8 cellular contexts compared by ENCODE assay signal in genomic region chr10:99370993-99371392, GRCh38. TPM values are rescaled to one million over a fixed set of nuclear protein-coding genes. Genes with fewer than 3 reads are reported as not detected.
A peak's percentile ranks its signal among the peaks of the same experiment; 100 is the strongest.
DNase-seq lines count a peak whose midpoint lies in the region; ATAC-seq and TF ChIP-seq lines count a peak whose summit lies in the region.

No MANE protein-coding gene starts in this region.

- DNase-seq in NCI-H2081 (lab: John Stamatoyannopoulos, UW), result peak; percentile 7 to 22
- no peak for DNase-seq in NCI-H2081 treated with DMSO at 0.1 percent for 48 hours (lab: John Stamatoyannopoulos, UW)
- peak; percentile 47 for DNase-seq in GM20000 (ENCODE audit: low spot score)
- peak; percentile 19 for DNase-seq in WERI-Rb-1
- DNase-seq in left kidney (ENCODE audit: low read depth, low spot score), result peak; percentile 54
- no peak for DNase-seq in omental fat pad (ENCODE audit: low spot score)
- DNase-seq in DMS79 (lab: John Stamatoyannopoulos, UW), result no peak

- ATAC-seq in HG03442 (IDR thresholded peaks at IDR 0.05; ENCODE audit: unreplicated experiment) (peak; percentile 87), omental fat pad (ENCODE audit: low FRiP score) (no peak)

- no peaks in the 10 kb centered on the region for H3K36me3 ChIP-seq in WERI-Rb-1

- no peaks in the 10 kb centered on the region for H3K27me3 ChIP-seq in WERI-Rb-1 (ENCODE audit: insufficient read depth, low read depth, severe bottlenecking)

- H3K4me3 ChIP-seq in WERI-Rb-1 (ENCODE audit: low read depth, low read length), result no peak overlapping the region

- H3K9me3 ChIP-seq in WERI-Rb-1 (ENCODE audit: severe bottlenecking), result no peaks in the 10 kb centered on the region

- H3K27ac ChIP-seq in WERI-Rb-1, result no peak overlapping the region

- TF ChIP-seq CTCF in GM20000 (IDR thresholded peaks at IDR 0.05; ENCODE audit: extremely low read depth, missing control alignments) (no peak), WERI-Rb-1 (IDR thresholded peaks at IDR 0.05; ENCODE audit: low read depth, low read length) (peak; percentile 56), omental fat pad (IDR thresholded peaks at IDR 0.05) (no peak)

RNA-seq across cellular contexts. Expression of gene CNNM1, which starts 41.8 kb away (rescaled TPM):
- total RNA-seq in omental fat pad, result 1 to 10 TPM in 1 of 4 donors, under 1 TPM in 3; 0.31 to 1.8 (median 0.53) TPM

RNA-seq across cellular contexts. Expression of gene GOT1, which starts 59.4 kb away (rescaled TPM):
- total RNA-seq in omental fat pad, result 10 to 100 TPM in 3 of 4 donors, 1 to 10 TPM in 1; 10.0 to 18.1 (median 14.5) TPM

Comparison
In these comparisons a context has a peak if more than half of its experiments do, and no peak if none do; other contexts are left out.
1. DNase-seq: peak in NCI-H2081 (2 of 2), GM20000 (single experiment), WERI-Rb-1 (single experiment) and left kidney (single experiment); none in NCI-H2081 treated with DMSO at 0.1 percent for 48 hours (single experiment), omental fat pad (single experiment) and DMS79 (single experiment).